Comparison of ENCODE assay signal across 23 cellular contexts in the genomic region with DNA sequence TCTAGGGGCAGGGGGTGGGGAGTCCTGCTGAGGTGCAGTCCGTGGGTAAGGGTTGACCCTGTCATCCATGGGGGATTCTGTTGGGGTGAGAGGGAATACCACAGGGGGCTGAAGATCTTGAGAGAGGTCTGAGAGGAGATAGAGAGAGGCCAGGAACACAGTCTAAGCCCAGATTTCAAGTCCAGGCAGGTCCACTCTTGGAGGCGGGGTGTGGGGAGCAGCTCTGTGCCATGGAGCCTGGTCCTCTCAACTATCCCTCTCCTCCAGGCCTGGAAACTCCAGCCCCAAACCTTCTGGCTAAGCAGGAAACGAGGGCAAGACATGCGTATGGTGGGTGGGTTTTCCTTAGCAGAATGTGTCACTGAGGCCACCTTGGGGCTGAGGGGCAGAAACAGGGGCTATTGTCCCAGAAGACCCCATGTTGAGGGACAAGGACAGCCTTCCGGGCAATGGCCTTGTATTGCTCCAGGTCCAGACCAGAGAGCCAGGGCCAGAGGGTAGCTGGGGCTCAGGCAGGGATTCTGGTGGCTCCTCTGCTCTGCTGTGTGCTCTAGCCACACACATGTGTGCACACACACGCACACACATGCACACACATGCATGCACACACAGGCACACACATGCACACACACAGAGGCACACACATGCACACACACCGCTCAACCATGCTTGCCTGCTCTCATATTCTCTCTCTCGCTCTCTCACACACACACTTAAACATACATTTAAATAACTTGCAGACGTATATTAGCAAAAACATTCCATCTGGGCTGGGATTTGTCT. TPM values are rescaled to one million over a fixed set of nuclear protein-coding genes. Genes with fewer than 3 reads are reported as not detected.
DNase-seq lines count a peak whose midpoint lies in the region; ATAC-seq, FAIRE-seq and TF ChIP-seq lines count a peak whose summit lies in the region.
"Had no signal": no experiment of that assay in that cellular context is flagged by ENCODE, and none has a peak within 500 bp of the region (broad histone marks: within the 10 kb centered on the region; RNA-seq: fewer than 3 reads in every experiment).

No MANE protein-coding gene starts in this region.

- no peak overlapping the region for H3K4ac ChIP-seq in H9 (ENCODE audit: low read depth, low read length)

- H4K8ac ChIP-seq in H9 (replicated peaks; ENCODE audit: insufficient read length, low read depth, low read length): no peak overlapping the region

- no peaks in the 10 kb centered on the region for H3K36me3 Mint-ChIP-seq in H9 (ENCODE audit: insufficient read depth in 1 of 3, low read depth in 3 of 3)
- H3K36me3 Mint-ChIP-seq in astrocyte (ENCODE audit: low read depth, unreplicated experiment): no peaks in the 10 kb centered on the region
- no peaks in the 10 kb centered on the region for H3K36me3 Mint-ChIP-seq in glutamatergic neuron (ENCODE audit: unreplicated experiment)
- H3K36me3 Mint-ChIP-seq: CD4-positive, CD25-positive, alpha-beta regulatory T cell; naive thymus-derived CD4-positive, alpha-beta T cell had no signal

- no peak overlapping the region for H2BK20ac ChIP-seq in H9 (ENCODE audit: low read depth, low read length, poor library complexity, severe bottlenecking)

- no peaks in the 10 kb centered on the region for H3K23me2 ChIP-seq in H9 (ENCODE audit: insufficient read length, low read depth, low read length, poor library complexity, severe bottlenecking)

- H3K4me2 ChIP-seq in H9 (ENCODE audit: insufficient read depth, insufficient read length, low read length) (no peak overlapping the region), astrocyte (ENCODE audit: low read length) (no peak overlapping the region)

- intact Hi-C loops in pancreas (cut with DNase I): no loop called here

- H3K9ac ChIP-seq in H9 (ENCODE audit: extremely low read depth, insufficient read length, low read length): no peak overlapping the region
- H3K9ac ChIP-seq in astrocyte (ENCODE audit: low read length): no peak overlapping the region

- H3K56ac ChIP-seq in H9 (ENCODE audit: insufficient read length, low read depth, low read length): no peak overlapping the region

- peaks cover 2% of the 10 kb centered on the region for H4K20me1 ChIP-seq in H9 (ENCODE audit: control insufficient read depth, insufficient read depth, insufficient read length)
- no peaks in the 10 kb centered on the region for H4K20me1 ChIP-seq in astrocyte (ENCODE audit: insufficient read depth, low read length)

- H3K4me3 ChIP-seq in astrocyte (ENCODE audit: insufficient read depth, low read depth, low read length): no peak overlapping the region
- H3K4me3 ChIP-seq in pancreas: no peak overlapping the region
- H3K4me3 ChIP-seq: gastrocnemius medialis, sigmoid colon, suprapubic skin had no signal

- H2BK5ac ChIP-seq in H9 (ENCODE audit: insufficient read length, low read length): no peak overlapping the region

- H3K4me1 Mint-ChIP-seq in H9 (peaks cover 28 to 37% of the 10 kb centered on the region in 2 experiments), astrocyte (ENCODE audit: low read depth, unreplicated experiment) (peaks cover 17% of the 10 kb centered on the region), glutamatergic neuron (ENCODE audit: low read depth, unreplicated experiment) (peaks cover 12% of the 10 kb centered on the region)

- TF ChIP-seq CTCF in H9 (conservative IDR thresholded peaks at IDR 0.05) (no peak), astrocyte (IDR thresholded peaks at IDR 0.05; ENCODE audit: insufficient read depth, low read depth, low read length) (no peak), glutamatergic neuron (IDR thresholded peaks at IDR 0.05; ENCODE audit: partially characterized antibody, unreplicated experiment) (no peak), pancreas (IDR thresholded peaks at IDR 0.05) (no peak)

- no peak overlapping the region for H3T11ph ChIP-seq in H9 (ENCODE audit: low read length)

- H3K4me3 Mint-ChIP-seq in H9 (no peak overlapping the region), astrocyte (ENCODE audit: unreplicated experiment) (no peak overlapping the region), glutamatergic neuron (ENCODE audit: unreplicated experiment) (peak overlapping the region; percentile 5)
- H3K4me3 Mint-ChIP-seq: activated T-cell treated with anti-CD3 and anti-CD28 coated beads, Interleukin-2, amount 50 U/mL, for 4 hours; naive thymus-derived CD4-positive, alpha-beta T cell had no signal

- H3K79me2 ChIP-seq in H9 (ENCODE audit: insufficient read depth, low read length): no peaks in the 10 kb centered on the region
- no peaks in the 10 kb centered on the region for H3K79me2 ChIP-seq in astrocyte (ENCODE audit: insufficient read depth, low read length)

- WGBS in H9 (ENCODE audit: extremely low coverage, insufficient read length, low lambda C conversion rate): 100% methylated on average over 2 of the region's 9 CpGs
- WGBS in pancreas, 2 donors: 56 to 57% methylated on average over 9 of the region's 9 CpGs

- H4K5ac ChIP-seq in H9 (ENCODE audit: insufficient read length, low read depth, low read length): no peak overlapping the region

- H2AK5ac ChIP-seq in H9 (ENCODE audit: insufficient read length, low read length): no peak overlapping the region

- H2BK120ac ChIP-seq in H9 (ENCODE audit: low read depth, low read length, poor library complexity, severe bottlenecking): no peak overlapping the region

- no peak overlapping the region for H2BK12ac ChIP-seq in H9 (ENCODE audit: insufficient read length, low read depth, low read length)

- FAIRE-seq in astrocyte (lab: Jason Lieb, UNC) (no peak), pancreas (lab: Jason Lieb, UNC) (no peak)
- FAIRE-seq: H54, urothelium cell line had no signal

- no peak overlapping the region for H2AFZ ChIP-seq in H9 (ENCODE audit: low read length)
- peak overlapping the region; percentile 47 for H2AFZ ChIP-seq in astrocyte (ENCODE audit: low read depth, low read length)

- H3K4me1 ChIP-seq in H9 (ENCODE audit: insufficient read depth, low read length) (peaks cover 5% of the 10 kb centered on the region; the same call in 1 of the 2 replicates), astrocyte (ENCODE audit: insufficient read depth, low read length) (peaks cover 15% of the 10 kb centered on the region), pancreas (peaks cover 30 to 33% (median 33%) of the 10 kb centered on the region in 3 donors)

- H3K9me3 ChIP-seq in H9 (ENCODE audit: control insufficient read depth, low read depth, low read length) (no peaks in the 10 kb centered on the region), astrocyte (ENCODE audit: insufficient read depth, low read depth, low read length) (no peaks in the 10 kb centered on the region), pancreas (no peaks in the 10 kb centered on the region)
- H3K9me3 ChIP-seq: gastrocnemius medialis, sigmoid colon, suprapubic skin had no signal

- no peak overlapping the region for H4K91ac ChIP-seq in H9 (ENCODE audit: insufficient read length, low read depth, low read length)

- H3K14ac ChIP-seq in H9 (ENCODE audit: insufficient read depth, low read length): peak overlapping the region; percentile 36; the same call in 1 of the 2 replicates

- peak in 2 of 4 donors; percentile 0 to 9 for ATAC-seq in pancreas
- no peak for ATAC-seq in HG03280 (IDR thresholded peaks at IDR 0.05; ENCODE audit: unreplicated experiment)
- ATAC-seq in GM18511 (IDR thresholded peaks at IDR 0.05; ENCODE audit: unreplicated experiment): no peak
- ATAC-seq in GM18868 (IDR thresholded peaks at IDR 0.05; ENCODE audit: unreplicated experiment): no peak
- ATAC-seq: activated CD4-positive, CD25-positive, alpha-beta regulatory T cell treated with anti-CD3 and anti-CD28 coated beads, Interleukin-2, amount 50 U/mL, for 24 hours; activated T-cell treated with anti-CD3 and anti-CD28 coated beads, Interleukin-2, amount 50 U/mL, for 4 hours; gastrocnemius medialis; naive thymus-derived CD4-positive, alpha-beta T cell had no signal

- no peak overlapping the region for H3K23ac ChIP-seq in H9 (ENCODE audit: insufficient read length, low read depth, low read length)

- H3K9me3 Mint-ChIP-seq in H9: no peaks in the 10 kb centered on the region
- peaks cover 3% of the 10 kb centered on the region for H3K9me3 Mint-ChIP-seq in astrocyte (ENCODE audit: unreplicated experiment)
- peaks cover 7% of the 10 kb centered on the region for H3K9me3 Mint-ChIP-seq in glutamatergic neuron (ENCODE audit: unreplicated experiment)
- H3K9me3 Mint-ChIP-seq: activated T-cell treated with anti-CD3 and anti-CD28 coated beads, Interleukin-2, amount 50 U/mL, for 4 hours had no signal

- H3K27ac Mint-ChIP-seq in H9 (no peak overlapping the region), astrocyte (ENCODE audit: unreplicated experiment) (no peak overlapping the region), glutamatergic neuron (ENCODE audit: unreplicated experiment) (no peak overlapping the region)
- H3K27ac Mint-ChIP-seq: naive thymus-derived CD4-positive, alpha-beta T cell had no signal

- H3K36me3 ChIP-seq in astrocyte (ENCODE audit: insufficient read depth, low read length): no peaks in the 10 kb centered on the region
- H3K36me3 ChIP-seq in pancreas: no peaks in the 10 kb centered on the region
- H3K36me3 ChIP-seq: gastrocnemius medialis, sigmoid colon, suprapubic skin had no signal

- no peak overlapping the region for H3K18ac ChIP-seq in H9 (ENCODE audit: insufficient read length, low read depth, low read length)

- H2BK15ac ChIP-seq in H9 (ENCODE audit: low read depth, low read length): no peak overlapping the region

- H3K27me3 ChIP-seq in H9 (ENCODE audit: insufficient read depth, low read length): no peaks in the 10 kb centered on the region
- peaks cover 3% of the 10 kb centered on the region for H3K27me3 ChIP-seq in astrocyte (ENCODE audit: insufficient read depth, low read length)
- no peaks in the 10 kb centered on the region for H3K27me3 ChIP-seq in pancreas
- H3K27me3 ChIP-seq: gastrocnemius medialis, sigmoid colon, suprapubic skin had no signal

- H3K79me1 ChIP-seq in H9 (ENCODE audit: insufficient read depth, low read depth, low read length, poor library complexity, severe bottlenecking): no peaks in the 10 kb centered on the region

- H3K27me3 Mint-ChIP-seq in H9 (ENCODE audit: low read depth) (peaks cover 15% of the 10 kb centered on the region), astrocyte (ENCODE audit: low read depth, unreplicated experiment) (peaks cover 36% of the 10 kb centered on the region), glutamatergic neuron (ENCODE audit: unreplicated experiment) (peaks cover 9% of the 10 kb centered on the region)
- H3K27me3 Mint-ChIP-seq: CD4-positive, CD25-positive, alpha-beta regulatory T cell had no signal

- peak; percentile 16 for DNase-seq in H9
- no peak for DNase-seq in astrocyte (ENCODE audit: low read depth)
- DNase-seq in glutamatergic neuron: no peak
- DNase-seq in pancreas: no peak
- no peak for DNase-seq in NCI-H1694 (lab: John Stamatoyannopoulos, UW)
- DNase-seq: activated CD8-positive, alpha-beta memory T cell treated with anti-CD3 and anti-CD28 coated beads for 24 hours; activated naive CD4-positive, alpha-beta T cell treated with Interleukin-2 at 50 U/mL for 16 hours; activated T-cell treated with anti-CD3 and anti-CD28 coated beads, Interleukin-2, amount 50 U/mL, for 4 hours; CD4-positive, CD25-positive, alpha-beta regulatory T cell; erythroblast; gastrocnemius medialis; naive thymus-derived CD4-positive, alpha-beta T cell; NCI-H1694 treated with DMSO at 0.1 percent for 48 hours; NCI-H526 treated with DMSO at 0.1 percent for 48 hours; sigmoid colon; T-helper 9 cell had no signal

- no peak overlapping the region for H3K27ac ChIP-seq in H9 (ENCODE audit: insufficient read length, low read depth, low read length)
- H3K27ac ChIP-seq in astrocyte (ENCODE audit: low read depth, low read length): no peak overlapping the region
- peak overlapping the region in 3 of 4 donors; percentile 28 to 68 (median 67) for H3K27ac ChIP-seq in pancreas
- H3K27ac ChIP-seq: gastrocnemius medialis, sigmoid colon, suprapubic skin had no signal

RNA-seq across cellular contexts. Expression of a gene that starts 48.7 kb away (rescaled TPM):
- total RNA-seq in H9 (2021) (31.9 and 34.8 TPM in 2 replicates), astrocyte (26.2 and 28.8 TPM in 2 replicates), glutamatergic neuron (ENCODE audit: unreplicated experiment) (56.3 TPM), pancreas (10 to 100 TPM; 10.4 to 19.7 (median 14.1) TPM)
- polyA plus RNA-seq in pancreas: 10 to 100 TPM; 18.8 to 34.0 TPM

RNA-seq across cellular contexts. Expression of a gene that starts 51.4 kb away (rescaled TPM):
- total RNA-seq in H9 (2021) (39.7 and 42.2 TPM in 2 replicates), astrocyte (37.6 and 40.7 TPM in 2 replicates), glutamatergic neuron (ENCODE audit: unreplicated experiment) (94.5 TPM), pancreas (10 to 100 TPM; 11.8 to 37.5 (median 21.2) TPM)
- 10 to 100 TPM in 1 of 2 donors, 1 to 10 TPM in 1; 7.9 to 14.6 TPM for polyA plus RNA-seq in pancreas

Comparison
In these comparisons a context has a peak if more than half of its experiments do, and no peak if none do; other contexts are left out.
1. H3K27ac ChIP-seq: peak in pancreas (3 of 4); none in H9 (single experiment) and astrocyte (single experiment).